ENCODE assay signal across 1 cellular context in genomic region chr15:66388057-66388363, GRCh38.
TF ChIP-seq lines count a peak whose summit lies in the region.

No MANE protein-coding gene starts in this region.

TF ChIP-seq in H1, 55 proteins besides CTCF, POLR2A, EP300 and RAD21:
- TF ChIP-seq TAF7 (optimal IDR thresholded peaks at IDR 0.05; ENCODE audit: borderline replicate concordance, low read depth, low read length): no peak
- no peak for TF ChIP-seq HDAC6 (IDR thresholded peaks at IDR 0.05; ENCODE audit: low read depth, low read length)
